ENCODE assay signal across 18 cellular contexts in the genomic region with DNA sequence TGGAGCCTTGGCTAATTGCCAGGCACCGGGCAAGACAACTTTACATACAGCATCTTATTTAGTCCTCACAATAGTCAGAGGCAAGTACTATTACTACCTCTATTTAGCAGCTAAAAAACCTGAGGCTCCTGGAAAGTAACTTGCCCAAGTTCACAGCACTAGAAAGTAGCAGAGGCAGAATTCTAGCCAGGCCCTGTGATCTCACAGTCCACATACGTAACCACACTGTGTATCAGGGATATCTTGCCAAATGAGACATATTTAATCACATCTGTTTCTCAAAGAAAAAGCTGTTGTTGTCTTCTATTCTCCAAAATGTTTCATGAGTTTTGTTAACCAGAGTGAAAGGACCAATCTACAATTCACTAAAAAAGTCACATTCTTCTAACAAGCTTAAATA.
DNase-seq lines count a peak whose midpoint lies in the region; ATAC-seq and TF ChIP-seq lines count a peak whose summit lies in the region.
"Had no signal": no experiment of that assay in that cellular context is flagged by ENCODE, and none has a peak within 500 bp of the region (broad histone marks: within the 10 kb centered on the region; RNA-seq: fewer than 3 reads in every experiment).

No MANE protein-coding gene starts in this region.

- H3K9me3 ChIP-seq in HEK293 (ENCODE audit: control insufficient read depth, insufficient read depth, low read depth, low read length) = no peaks in the 10 kb centered on the region
- H3K9me3 ChIP-seq in trophoblast cell (ENCODE audit: insufficient read depth, low read depth, low read length) = no peaks in the 10 kb centered on the region
- H3K9me3 ChIP-seq: BLaER1 treated with 17β-estradiol and CSF1 and Interleukin-3, amounts not matched to agents 10 nM and 100 nM; SJSA1 had no signal

- H3K4me1 ChIP-seq in HEK293 (ENCODE audit: control insufficient read depth, insufficient read depth, low read length) = no peaks in the 10 kb centered on the region; the same call in 1 of the 2 replicates
- H3K4me1 ChIP-seq in trophoblast cell (ENCODE audit: control insufficient read depth in 1 of 2, insufficient read depth in 2 of 2, low read length in 2 of 2) = peaks cover 6 to 16% of the 10 kb centered on the region in 2 experiments
- H3K4me1 ChIP-seq: BLaER1 treated with 17β-estradiol and CSF1 and Interleukin-3, amounts not matched to agents 10 nM and 100 nM; SJSA1 had no signal

- no peak overlapping the region for H3K9ac ChIP-seq in trophoblast cell (ENCODE audit: low read length)
- H3K9ac ChIP-seq: BLaER1 treated with 17β-estradiol and CSF1 and Interleukin-3, amounts not matched to agents 10 nM and 100 nM had no signal

- POLR2A ChIA-PET in HEK293 (lab: Yijun Ruan, JAX) (no interaction called here), HEK293T (lab: Yijun Ruan, JAX) (no interaction called here)

- H4K12ac ChIP-seq in trophoblast cell (ENCODE audit: low read depth, low read length) = no peak overlapping the region

- peak; percentile 20 for DNase-seq in AG08395 (ENCODE audit: low spot score)
- DNase-seq in trophoblast cell = no peak
- DNase-seq in cerebellum (ENCODE audit: low spot score) = no peak
- no peak for DNase-seq in activated naive CD8-positive, alpha-beta T cell treated with anti-CD3 and anti-CD28 coated beads, Interleukin-2, amount 50 U/mL, for 24 hours
- DNase-seq in HEK293T (ENCODE audit: extremely low spot score) = no peak
- DNase-seq: CD8-positive, alpha-beta memory T cell; HCEC 1CT; KBM-7; NCI-H1417 treated with DMSO at 0.1 percent for 48 hours; NCI-H187 treated with DMSO at 0.1 percent for 48 hours; NCI-H2227 treated with DMSO at 0.1 percent for 48 hours; NCI-H524 had no signal

- peak overlapping the region; percentile 24 for H2BK5ac ChIP-seq in trophoblast cell (ENCODE audit: low read depth, low read length, poor library complexity)

- H3K36me3 ChIP-seq in HEK293 (ENCODE audit: control insufficient read depth in 2 of 2, insufficient read depth in 1 of 2, low read length in 2 of 2) (no peaks in the 10 kb centered on the region), trophoblast cell (ENCODE audit: control insufficient read depth in 1 of 2, insufficient read depth in 2 of 2, low read length in 2 of 2) (no peaks in the 10 kb centered on the region)
- H3K36me3 ChIP-seq: BLaER1 treated with 17β-estradiol and CSF1 and Interleukin-3, amounts not matched to agents 10 nM and 100 nM; SJSA1 had no signal

- no peak overlapping the region for H3K23ac ChIP-seq in trophoblast cell (ENCODE audit: low read length)

- no peak overlapping the region for H3K14ac ChIP-seq in trophoblast cell (ENCODE audit: low read length)

- H4K91ac ChIP-seq in trophoblast cell (ENCODE audit: low read depth, low read length) = peak overlapping the region; percentile 69

- H2BK12ac ChIP-seq in trophoblast cell (ENCODE audit: low read length) = no peak overlapping the region

- no peak overlapping the region for H4K8ac ChIP-seq in trophoblast cell (ENCODE audit: low read depth, low read length)

- no peak for ATAC-seq in HG02852 (IDR thresholded peaks at IDR 0.05; ENCODE audit: unreplicated experiment)
- ATAC-seq in activated naive CD8-positive, alpha-beta T cell treated with anti-CD3 and anti-CD28 coated beads, Interleukin-2, amount 50 U/mL, for 24 hours = no peak

- CTCF ChIA-PET in HEK293 (lab: Yijun Ruan, JAX) = interaction anchor here (0.6 to 0.8 kb wide), 4 partner anchors 12 to 620 kb away, joined by 3 to 4 read pairs (median 3); no protein-coding TSS in a partner anchor
- CTCF ChIA-PET in HEK293T (lab: Yijun Ruan, JAX) = no interaction called here

- H3K27me3 Mint-ChIP-seq in activated naive CD8-positive, alpha-beta T cell treated with anti-CD3 and anti-CD28 coated beads, Interleukin-2, amount 50 U/mL, for 24 hours = peaks cover 3% of the 10 kb centered on the region

- H3K4me3 Mint-ChIP-seq in activated naive CD8-positive, alpha-beta T cell treated with anti-CD3 and anti-CD28 coated beads, Interleukin-2, amount 50 U/mL, for 24 hours = no peak overlapping the region
- H3K4me3 Mint-ChIP-seq: CD8-positive, alpha-beta memory T cell had no signal

- no peaks in the 10 kb centered on the region for H3K36me3 Mint-ChIP-seq in activated naive CD8-positive, alpha-beta T cell treated with anti-CD3 and anti-CD28 coated beads, Interleukin-2, amount 50 U/mL, for 24 hours (ENCODE audit: low read depth)
- H3K36me3 Mint-ChIP-seq: CD8-positive, alpha-beta memory T cell had no signal

- no peak overlapping the region for H2AFZ ChIP-seq in trophoblast cell (ENCODE audit: insufficient read depth, low read length, poor library complexity)
- H2AFZ ChIP-seq: PC-9 had no signal

- no peak overlapping the region for H3K18ac ChIP-seq in trophoblast cell (ENCODE audit: low read length)

- H3K79me2 ChIP-seq in trophoblast cell (ENCODE audit: control insufficient read depth, insufficient read depth, low read length, poor library complexity) = no peaks in the 10 kb centered on the region

- no peak overlapping the region for H3K4ac ChIP-seq in trophoblast cell (ENCODE audit: low read depth, low read length)

- H3K27ac ChIP-seq in HEK293 (ENCODE audit: extremely low read depth, low read depth, low read length) (no peak overlapping the region), VCaP (peak overlapping the region; percentile 15; the same call in 1 of the 2 replicates), trophoblast cell (ENCODE audit: low read depth, low read length) (peak overlapping the region; percentile 85)
- H3K27ac ChIP-seq: BLaER1 treated with 17β-estradiol and CSF1 and Interleukin-3, amounts not matched to agents 10 nM and 100 nM; PC-9; SJSA1 had no signal

- no peak overlapping the region for H3K27ac Mint-ChIP-seq in activated naive CD8-positive, alpha-beta T cell treated with anti-CD3 and anti-CD28 coated beads, Interleukin-2, amount 50 U/mL, for 24 hours
- H3K27ac Mint-ChIP-seq: CD8-positive, alpha-beta memory T cell had no signal

- no peaks in the 10 kb centered on the region for H3K9me3 Mint-ChIP-seq in activated naive CD8-positive, alpha-beta T cell treated with anti-CD3 and anti-CD28 coated beads, Interleukin-2, amount 50 U/mL, for 24 hours

- TF ChIP-seq CTCF in HEK293 (tag by site-specific recombination; IDR thresholded peaks at IDR 0.05) (no peak), VCaP (conservative IDR thresholded peaks at IDR 0.05) (no peak)

- no peaks in the 10 kb centered on the region for H3K27me3 ChIP-seq in trophoblast cell (ENCODE audit: insufficient read depth, low read length)
- H3K27me3 ChIP-seq: BLaER1 treated with 17β-estradiol and CSF1 and Interleukin-3, amounts not matched to agents 10 nM and 100 nM; SJSA1 had no signal

- no peak overlapping the region for H3K4me2 ChIP-seq in trophoblast cell (ENCODE audit: low read length)
- H3K4me2 ChIP-seq: BLaER1 treated with 17β-estradiol and CSF1 and Interleukin-3, amounts not matched to agents 10 nM and 100 nM had no signal

- H3K4me3 ChIP-seq in HEK293 (ENCODE audit: low read depth, low read length) (no peak overlapping the region), trophoblast cell (ENCODE audit: low read depth, low read length) (no peak overlapping the region)
- H3K4me3 ChIP-seq: BLaER1 treated with 17β-estradiol and CSF1 and Interleukin-3, amounts not matched to agents 10 nM and 100 nM; PC-9; SJSA1 had no signal

- peaks cover 20% of the 10 kb centered on the region for H3K79me1 ChIP-seq in trophoblast cell (ENCODE audit: low read length)

- no peaks in the 10 kb centered on the region for H3K4me1 Mint-ChIP-seq in activated naive CD8-positive, alpha-beta T cell treated with anti-CD3 and anti-CD28 coated beads, Interleukin-2, amount 50 U/mL, for 24 hours
- H3K4me1 Mint-ChIP-seq: CD8-positive, alpha-beta memory T cell had no signal

- no CpG with 5 or more reads among the region's 2 CpGs for WGBS in trophoblast cell (ENCODE audit: extremely low coverage, insufficient coverage, insufficient read length)

- peak overlapping the region; percentile 39 for H2BK120ac ChIP-seq in trophoblast cell (ENCODE audit: insufficient read depth, low read length, poor library complexity)

- no peak overlapping the region for H2AK5ac ChIP-seq in trophoblast cell (ENCODE audit: low read length)

TF ChIP-seq in HEK293, 187 proteins besides CTCF, POLR2A, EP300 and RAD21:
- no peak for TF ChIP-seq ZNF777 (tag by site-specific recombination; IDR thresholded peaks at IDR 0.05; ENCODE audit: borderline replicate concordance)
- peak; percentile 21 for TF ChIP-seq ZNF510 (tag by site-specific recombination; IDR thresholded peaks at IDR 0.05; ENCODE audit: insufficient replicate concordance)

TF ChIP-seq in HEK293T, 16 proteins besides CTCF, POLR2A, EP300 and RAD21:
- TF ChIP-seq ZNF384 (IDR thresholded peaks at IDR 0.05) (no peak), SP1 (IDR thresholded peaks at IDR 0.05) (no peak), FOXM1 (IDR thresholded peaks at IDR 0.05; ENCODE audit: borderline replicate concordance) (no peak), FOXK2 (IDR thresholded peaks at IDR 0.05) (no peak), ARNT (IDR thresholded peaks at IDR 0.05) (no peak), L3MBTL2 (conservative IDR thresholded peaks at IDR 0.05) (no peak), HDGF (IDR thresholded peaks at IDR 0.05; ENCODE audit: borderline replicate concordance) (no peak), SUZ12 (IDR thresholded peaks at IDR 0.05) (no peak), FOXA1 (IDR thresholded peaks at IDR 0.05) (no peak), ELF4 (IDR thresholded peaks at IDR 0.05) (no peak), BHLHE40 (IDR thresholded peaks at IDR 0.05; ENCODE audit: borderline replicate concordance) (no peak), TARDBP (IDR thresholded peaks at IDR 0.05) (no peak), CTBP1 (IDR thresholded peaks at IDR 0.05; ENCODE audit: borderline replicate concordance) (no peak), NFRKB (IDR thresholded peaks at IDR 0.05) (no peak), LEF1 (IDR thresholded peaks at IDR 0.05; ENCODE audit: borderline replicate concordance) (no peak)
- TF ChIP-seq, protein P1, sequence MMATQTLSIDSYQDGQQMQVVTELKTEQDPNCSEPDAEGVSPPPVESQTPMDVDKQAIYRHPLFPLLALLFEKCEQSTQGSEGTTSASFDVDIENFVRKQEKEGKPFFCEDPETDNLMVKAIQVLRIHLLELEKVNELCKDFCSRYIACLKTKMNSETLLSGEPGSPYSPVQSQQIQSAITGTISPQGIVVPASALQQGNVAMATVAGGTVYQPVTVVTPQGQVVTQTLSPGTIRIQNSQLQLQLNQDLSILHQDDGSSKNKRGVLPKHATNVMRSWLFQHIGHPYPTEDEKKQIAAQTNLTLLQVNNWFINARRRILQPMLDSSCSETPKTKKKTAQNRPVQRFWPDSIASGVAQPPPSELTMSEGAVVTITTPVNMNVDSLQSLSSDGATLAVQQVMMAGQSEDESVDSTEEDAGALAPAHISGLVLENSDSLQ (IDR thresholded peaks at IDR 0.05) = no peak
